27 cellular contexts compared by ENCODE assay signal in genomic region chr2:227493524-227493923, GRCh38. TPM values are rescaled to one million over a fixed set of nuclear protein-coding genes. Genes with fewer than 3 reads are reported as not detected.
DNase-seq lines count a peak whose midpoint lies in the region; ATAC-seq and TF ChIP-seq lines count a peak whose summit lies in the region.
"Had no signal": no experiment of that assay in that cellular context is flagged by ENCODE, and none has a peak within 500 bp of the region (broad histone marks: within the 10 kb centered on the region; RNA-seq: fewer than 3 reads in every experiment).

No MANE protein-coding gene starts in this region.

- 0 out of 2 replicates have a peak overlapping the region, but pooled peaks have one; percentile 12 for H3K27ac Mint-ChIP-seq in HFFc6
- peak overlapping the region; percentile 17 for H3K27ac Mint-ChIP-seq in central memory CD8-positive, alpha-beta T cell (ENCODE audit: low read depth)
- H3K27ac Mint-ChIP-seq in progenitor cell of endocrine pancreas = peak overlapping the region; percentile 22
- H3K27ac Mint-ChIP-seq: CD8-positive, alpha-beta T cell had no signal

- CTCF ChIA-PET in PC-3 (lab: Charles Lee) = no interaction called here

- peaks cover 9% of the 10 kb centered on the region; the same call in 1 of the 2 replicates for H3K36me3 Mint-ChIP-seq in HFFc6 (ENCODE audit: low read depth)
- peaks cover 18% of the 10 kb centered on the region for H3K36me3 Mint-ChIP-seq in central memory CD8-positive, alpha-beta T cell (ENCODE audit: insufficient read depth)
- peaks cover 5% of the 10 kb centered on the region for H3K36me3 Mint-ChIP-seq in progenitor cell of endocrine pancreas (ENCODE audit: insufficient read depth)

- H3K4me2 ChIP-seq in PC-3 (ENCODE audit: low read length) = no peak overlapping the region
- H3K4me2 ChIP-seq: BLaER1 treated with 17β-estradiol and CSF1 and Interleukin-3, amounts not matched to agents 10 nM and 100 nM had no signal

- peaks cover 8% of the 10 kb centered on the region; the same call in 1 of the 2 replicates for H4K20me1 ChIP-seq in PC-3 (ENCODE audit: low read length)

- H3K9me2 ChIP-seq in PC-3 (replicated peaks; ENCODE audit: low read length) = no peaks in the 10 kb centered on the region

- H3K9me3 Mint-ChIP-seq in HFFc6 (no peaks in the 10 kb centered on the region), progenitor cell of endocrine pancreas (ENCODE audit: low read depth) (no peaks in the 10 kb centered on the region)
- no peaks in the 10 kb centered on the region for H3K9me3 Mint-ChIP-seq in central memory CD8-positive, alpha-beta T cell
- H3K9me3 Mint-ChIP-seq: CD8-positive, alpha-beta T cell had no signal

- H3K27me3 ChIP-seq in PC-3 (ENCODE audit: low read length) = no peaks in the 10 kb centered on the region
- H3K27me3 ChIP-seq: BLaER1 treated with 17β-estradiol and CSF1 and Interleukin-3, amounts not matched to agents 10 nM and 100 nM had no signal

- no peaks in the 10 kb centered on the region for H3K4me1 ChIP-seq in PC-3 (ENCODE audit: insufficient read depth, low read length)

- H3K9me3 ChIP-seq in PC-3 (ENCODE audit: low read length) = no peaks in the 10 kb centered on the region

- no peaks in the 10 kb centered on the region for H3F3A ChIP-seq in PC-3 (ENCODE audit: low read length, unreplicated experiment)

- peaks cover 91% of the 10 kb centered on the region for H3K79me2 ChIP-seq in PC-3 (ENCODE audit: low read length)

- H2AFZ ChIP-seq in PC-3 (ENCODE audit: low read length) = no peak overlapping the region

- H3K4me1 Mint-ChIP-seq in HFFc6 (ENCODE audit: low read depth) = no peaks in the 10 kb centered on the region; the same call in 1 of the 2 replicates
- H3K4me1 Mint-ChIP-seq in central memory CD8-positive, alpha-beta T cell = peaks cover 36% of the 10 kb centered on the region
- peaks cover 2% of the 10 kb centered on the region for H3K4me1 Mint-ChIP-seq in progenitor cell of endocrine pancreas (ENCODE audit: low read depth)

- intact Hi-C loops in PC-3 (cut with micrococcal nuclease) = no loop called here

- H3K4me3 Mint-ChIP-seq in HFFc6 (no peak overlapping the region), progenitor cell of endocrine pancreas (ENCODE audit: low read depth) (no peak overlapping the region)
- H3K4me3 Mint-ChIP-seq in central memory CD8-positive, alpha-beta T cell = no peak overlapping the region
- H3K4me3 Mint-ChIP-seq: CD8-positive, alpha-beta T cell had no signal

- BruUV-seq in PC-3 (replicated peaks; lab: Mats Ljungman, UMichigan) = no TSS peak

- H3K27me3 Mint-ChIP-seq in HFFc6 (ENCODE audit: insufficient read depth) (no peaks in the 10 kb centered on the region; the same call in 1 of the 2 replicates), progenitor cell of endocrine pancreas (no peaks in the 10 kb centered on the region)
- H3K27me3 Mint-ChIP-seq in central memory CD8-positive, alpha-beta T cell = no peaks in the 10 kb centered on the region

- H3K36me3 ChIP-seq in PC-3 (ENCODE audit: low read depth, low read length) = peaks cover 16% of the 10 kb centered on the region; the same call in 1 of the 2 replicates

- no peak for ATAC-seq in central memory CD8-positive, alpha-beta T cell (replicated peaks; ENCODE audit: extremely low read depth, poor library complexity, severe bottlenecking)
- ATAC-seq in PC-3 = no peak
- ATAC-seq: CD8-positive, alpha-beta T cell had no signal

- DNase-seq in NCI-H146 (lab: John Stamatoyannopoulos, UW) (peak; percentile 3), NCI-H146 treated with DMSO at 0.1 percent for 48 hours (lab: John Stamatoyannopoulos, UW; ENCODE audit: unreplicated experiment) (no peak), HFFc6 (no peak), progenitor cell of endocrine pancreas (ENCODE audit: low spot score, unreplicated experiment) (no peak), occipital lobe (lab: John Stamatoyannopoulos, UW) (no peak), PC-3 (no peak), LoVo (ENCODE audit: low spot score) (no peak)
- no peak for DNase-seq in central memory CD8-positive, alpha-beta T cell (ENCODE audit: low spot score in 2 of 2)
- DNase-seq: ACHN; CD8-positive, alpha-beta T cell; DMS53; GDM1; H7; KBM-7; NCI-H1092 treated with DMSO at 0.1 percent for 48 hours; NCI-H1436 treated with DMSO at 0.1 percent for 48 hours; NCI-H2029 treated with DMSO at 0.1 percent for 48 hours; NCI-H226; NCI-H510A treated with DMSO at 0.1 percent for 48 hours; NCI-H748 treated with DMSO at 0.1 percent for 48 hours; OCI-M1; RPMI8226; SHP77; SW 1271 had no signal

- no peak overlapping the region for H3K4me3 ChIP-seq in PC-3 (ENCODE audit: low read length)
- H3K4me3 ChIP-seq: BLaER1 treated with 17β-estradiol and CSF1 and Interleukin-3, amounts not matched to agents 10 nM and 100 nM; SK-N-MC had no signal

- H3K27ac ChIP-seq in PC-3 (ENCODE audit: low read length) = no peak overlapping the region
- H3K27ac ChIP-seq: 22Rv1; BLaER1 treated with 17β-estradiol and CSF1 and Interleukin-3, amounts not matched to agents 10 nM and 100 nM; SK-N-MC had no signal

- POLR2A ChIA-PET in PC-3 (lab: Charles Lee; ENCODE audit: unreplicated experiment) = no interaction called here

- TF ChIP-seq CTCF in HFFc6 (IDR thresholded peaks at IDR 0.05) (no peak), progenitor cell of endocrine pancreas (IDR thresholded peaks at IDR 0.05; ENCODE audit: unreplicated experiment) (no peak), PC-3 (conservative IDR thresholded peaks at IDR 0.05; ENCODE audit: low read depth, low read length) (no peak)

- no peak overlapping the region for H3K9ac ChIP-seq in PC-3 (ENCODE audit: low read length)
- H3K9ac ChIP-seq: BLaER1 treated with 17β-estradiol and CSF1 and Interleukin-3, amounts not matched to agents 10 nM and 100 nM had no signal

RNA-seq across cellular contexts. Expression of gene AGFG1, which starts 21.6 kb away (rescaled TPM):
- total RNA-seq in HFFc6 (2021; fragmentation: NEBNext Ultra II Directional; extraction: Animal tissue kit (Norgen Biotek cat#: 25700)) = 100 to 1,000 TPM in 1 of 6 experiments, 10 to 100 TPM in 5; 62.3 to 105 (median 74.0) TPM
- total RNA-seq in progenitor cell of endocrine pancreas (74.5 and 82.2 TPM in 2 replicates), occipital lobe (112 TPM), PC-3 (2014; rRNA removed) (44.0 and 56.3 TPM in 2 replicates)
